17 cellular contexts compared by ENCODE assay signal in the genomic region with DNA sequence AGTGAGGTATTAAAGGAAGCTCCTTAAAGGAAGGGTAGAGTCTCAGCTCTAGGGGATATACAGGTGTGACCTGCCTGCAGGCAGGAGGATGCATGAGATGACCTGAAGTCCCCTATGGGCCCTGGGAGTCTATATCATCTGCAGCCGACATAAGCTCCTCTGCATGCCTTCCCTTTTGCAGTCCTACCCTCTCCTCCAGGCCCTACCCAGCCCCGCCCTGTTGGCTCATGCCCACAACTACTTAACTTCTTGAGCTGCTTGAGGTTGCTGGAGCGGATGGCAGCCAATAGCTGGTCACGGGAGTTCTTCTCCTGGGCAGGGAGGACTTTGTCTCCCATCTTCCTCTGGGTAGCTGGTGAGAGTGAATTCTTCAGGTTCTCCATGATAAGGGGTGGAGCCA. TPM values are rescaled to one million over a fixed set of nuclear protein-coding genes. Genes with fewer than 3 reads are reported as not detected.
"Had no signal": no experiment of that assay in that cellular context is flagged by ENCODE, and none has a peak within 500 bp of the region (broad histone marks: within the 10 kb centered on the region; RNA-seq: fewer than 3 reads in every experiment).

No MANE protein-coding gene starts in this region.

- H3K4me3 ChIP-seq: ovary had no signal

- H3K9me3 ChIP-seq: ovary, SK-N-SH had no signal

- DNase-seq: activated CD4-positive, alpha-beta memory T cell treated with anti-CD3 and anti-CD28 coated beads, Interleukin-2, amount 10 ng/mL, durations not matched to agents 7 days and 5 days; activated CD4-positive, alpha-beta T cell treated with anti-CD3 and anti-CD28 coated beads for 36 hours; activated naive CD4-positive, alpha-beta T cell treated with anti-CD3 and anti-CD28 coated beads for 36 hours; caudate nucleus; cortex of kidney; effector CD8-positive, alpha-beta T cell; glutamatergic neuron; immature natural killer cell; left cardiac atrium; nephron progenitor cell; ovary; SK-N-SH; stimulated activated CD4-positive, alpha-beta T cell treated with anti-CD3 and anti-CD28 coated beads, Interleukin-4, amount 100 ng/mL, for 4 hours; stimulated activated naive CD8-positive, alpha-beta T cell treated with anti-CD3 and anti-CD28 coated beads, Interleukin-15, amount 100 ng/mL, for 72 hours; T-helper 1 cell; trophoblast cell; WERI-Rb-1 had no signal

- ATAC-seq: activated CD4-positive, alpha-beta T cell treated with anti-CD3 and anti-CD28 coated beads for 36 hours; left cardiac atrium; stimulated activated naive CD8-positive, alpha-beta T cell treated with anti-CD3 and anti-CD28 coated beads, Interleukin-15, amount 100 ng/mL, for 72 hours had no signal

- H3K36me3 ChIP-seq: ovary had no signal

- H3K9me2 ChIP-seq: SK-N-SH had no signal

- H3K27me3 ChIP-seq: ovary had no signal

- H3K27ac ChIP-seq: WERI-Rb-1 had no signal

- H3K4me2 ChIP-seq: SK-N-SH had no signal

- H3K9ac ChIP-seq: SK-N-SH had no signal

RNA-seq across cellular contexts. Expression of gene LMOD1, which starts 47.4 kb away (rescaled TPM):
- total RNA-seq: activated CD4-positive, alpha-beta memory T cell treated with anti-CD3 and anti-CD28 coated beads, Interleukin-2, amount 10 ng/mL, durations not matched to agents 7 days and 5 days; activated CD4-positive, alpha-beta T cell treated with anti-CD3 and anti-CD28 coated beads for 36 hours; activated naive CD4-positive, alpha-beta T cell treated with anti-CD3 and anti-CD28 coated beads for 36 hours had no signal
- polyA plus RNA-seq: immature natural killer cell had no signal
